Comparison of ENCODE assay signal across 22 cellular contexts in genomic region chr10:13925924-13926435, GRCh38.
"Had no signal": no experiment of that assay in that cellular context is flagged by ENCODE, and none has a peak within 500 bp of the region (broad histone marks: within the 10 kb centered on the region; RNA-seq: fewer than 3 reads in every experiment).

No MANE protein-coding gene starts in this region.

- H3K27ac ChIP-seq: ascending aorta, esophagus muscularis mucosa, gastroesophageal sphincter, heart right ventricle, neutrophil, parathyroid adenoma, right lobe of liver, stomach, vagina had no signal

- H3K9me3 ChIP-seq: ascending aorta, esophagus muscularis mucosa, gastroesophageal sphincter, heart right ventricle, neutrophil, right lobe of liver, stomach, vagina had no signal

- H2AFZ ChIP-seq: parathyroid adenoma had no signal

- H3K79me2 ChIP-seq: parathyroid adenoma had no signal

- ATAC-seq: activated T-cell treated with anti-CD3 and anti-CD28 coated beads, Interleukin-2, amount 50 U/mL, for 4 hours; gastroesophageal sphincter; heart right ventricle; left ventricle myocardium superior; naive thymus-derived CD4-positive, alpha-beta T cell; right lobe of liver had no signal

- H3K36me3 ChIP-seq: ascending aorta, esophagus muscularis mucosa, gastroesophageal sphincter, heart right ventricle, neutrophil, right lobe of liver, stomach, vagina had no signal

- DNase-seq: activated CD4-positive, alpha-beta T cell treated with anti-CD3 and anti-CD28 coated beads, Interleukin-2, amount 50 U/mL, for 1 hour; activated CD4-positive, CD25-positive, alpha-beta regulatory T cell treated with anti-CD3 and anti-CD28 coated beads, Interleukin-2, amount 50 U/mL, for 72 hours; activated CD8-positive, alpha-beta memory T cell treated with anti-CD3 and anti-CD28 coated beads, Interleukin-2, amount 50 U/mL, for 4 hours; activated effector memory CD4-positive, alpha-beta T cell treated with Interleukin-2 at 50 U/mL for 16 hours; activated T-cell treated with anti-CD3 and anti-CD28 coated beads, Interleukin-2, amount 50 U/mL, for 4 hours; effector CD8-positive, alpha-beta T cell; heart right ventricle; left ventricle myocardium superior; naive thymus-derived CD4-positive, alpha-beta T cell; right lobe of liver; small intestine; stimulated activated CD4-positive, alpha-beta T cell treated with anti-CD3 and anti-CD28 coated beads, Interleukin-15, amount 100 ng/mL, for 24 hours; stimulated activated CD4-positive, alpha-beta T cell treated with anti-CD3 and anti-CD28 coated beads, Interleukin-4, amount 100 ng/mL, for 1 hour; stomach; T1000; trophoblast cell had no signal

- H3K4me3 ChIP-seq: ascending aorta, esophagus muscularis mucosa, gastroesophageal sphincter, heart right ventricle, right lobe of liver, stomach, vagina had no signal

- H3K9ac ChIP-seq: parathyroid adenoma had no signal

- H3K27me3 ChIP-seq: ascending aorta, esophagus muscularis mucosa, gastroesophageal sphincter, right lobe of liver, stomach, vagina had no signal

- H3K4me1 ChIP-seq: parathyroid adenoma, right lobe of liver, stomach had no signal
